ENCODE assay signal across 8 cellular contexts in the genomic region with DNA sequence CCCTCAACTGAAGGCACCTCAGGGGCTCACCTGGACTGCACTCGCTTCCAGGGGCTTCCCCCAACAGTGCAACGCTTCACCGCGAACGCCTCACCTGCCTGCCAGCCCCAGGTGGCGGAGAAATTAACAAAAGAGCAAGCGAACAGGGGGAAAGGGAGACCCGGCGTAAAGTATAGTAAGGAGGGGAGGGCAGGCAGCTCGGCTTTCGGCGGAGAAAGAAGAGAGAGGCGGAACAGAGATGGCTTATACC. TPM values are rescaled to one million over a fixed set of nuclear protein-coding genes. Genes with fewer than 3 reads are reported as not detected.
DNase-seq lines count a peak whose midpoint lies in the region; ATAC-seq and TF ChIP-seq lines count a peak whose summit lies in the region.

No MANE protein-coding gene starts in this region.

- H3K9me3 ChIP-seq in HUES64 (ENCODE audit: insufficient read depth, low read depth, low read length) (no peaks in the 10 kb centered on the region), ascending aorta (no peaks in the 10 kb centered on the region), right lobe of liver (no peaks in the 10 kb centered on the region), transverse colon (no peaks in the 10 kb centered on the region)

- H3K27me3 ChIP-seq in HUES64 (ENCODE audit: insufficient read depth, low read length) (peaks cover 21% of the 10 kb centered on the region; the same call in 1 of the 2 replicates), ascending aorta (no peaks in the 10 kb centered on the region), right lobe of liver (peaks cover 0 to 15% of the 10 kb centered on the region in 2 donors), transverse colon (peaks cover 13% of the 10 kb centered on the region)

- H3K9ac ChIP-seq in HUES64 (ENCODE audit: low read depth, low read length) = peak overlapping the region; percentile 93

- H3K27ac ChIP-seq in HUES64 (ENCODE audit: low read depth, low read length) (peak overlapping the region; percentile 92), ascending aorta (peak overlapping the region; percentile 87 to 93), right lobe of liver (peak overlapping the region; percentile 37 to 66 (median 53)), transverse colon (peak overlapping the region; percentile 90 to 94 (median 92))

- H3K4me1 ChIP-seq in HUES64 (ENCODE audit: insufficient read depth, low read length) (peaks cover 42% of the 10 kb centered on the region), ascending aorta (peaks cover 0 to 11% of the 10 kb centered on the region in 2 donors), right lobe of liver (peaks cover 0 to 11% (median 0%) of the 10 kb centered on the region in 4 donors), transverse colon (peaks cover 0 to 28% (median 9%) of the 10 kb centered on the region in 4 donors)

- H3K36me3 ChIP-seq in HUES64 (ENCODE audit: insufficient read depth, low read length) = no peaks in the 10 kb centered on the region
- no peaks in the 10 kb centered on the region for H3K36me3 ChIP-seq in ascending aorta
- H3K36me3 ChIP-seq in right lobe of liver = no peaks in the 10 kb centered on the region
- no peaks in the 10 kb centered on the region for H3K36me3 ChIP-seq in transverse colon

- DNase-seq in DMS153 treated with DMSO at 0.1 percent for 48 hours (lab: John Stamatoyannopoulos, UW; ENCODE audit: unreplicated experiment) (peak; percentile 52), DMS153 (lab: John Stamatoyannopoulos, UW) (no peak), ascending aorta (ENCODE audit: low spot score in 2 of 2) (no peak), right lobe of liver (peak in 1 of 3 donors; percentile 24), transverse colon (no peak), midbrain (lab: John Stamatoyannopoulos, UW) (no peak), RKO (ENCODE audit: low spot score) (no peak)

- under 1% methylated on average over 13 of the region's 13 CpGs for WGBS in HUES64
- under 1% methylated on average over 13 of the region's 13 CpGs for WGBS in right lobe of liver (ENCODE audit: insufficient coverage, low coverage, low lambda C conversion rate, missing lambda C conversion rate)
- 2 to 15% methylated on average over 4 to 13 of the region's 13 CpGs for WGBS in transverse colon (ENCODE audit: low coverage in 1 of 2), 2 donors

- H3K4me3 ChIP-seq in HUES64 (ENCODE audit: low read length) (peak overlapping the region; percentile 96), ascending aorta (peak overlapping the region; percentile 84 to 89), right lobe of liver (peak overlapping the region; percentile 41 to 57 (median 57)), transverse colon (peak overlapping the region; percentile 56 to 87 (median 80))

- no peak for TF ChIP-seq POLR2A in right lobe of liver (IDR thresholded peaks at IDR 0.05)
- no peak for TF ChIP-seq POLR2A in transverse colon (IDR thresholded peaks at IDR 0.05)

- in situ Hi-C loops in transverse colon (cut with MboI; ENCODE audit: low pct_ligation_motif_present in 1 of 4, low pct_unique_long_range_greater_than_20kb in 1 of 4, low sequenced_read_pairs in 3 of 4) = no loop called here

- TF ChIP-seq CTCF in ascending aorta (IDR thresholded peaks at IDR 0.05) (no peak), right lobe of liver (IDR thresholded peaks at IDR 0.05) (no peak), transverse colon (IDR thresholded peaks at IDR 0.05) (no peak)

- intact Hi-C loops in ascending aorta (cut with DNase I) (loop anchor here (1.0 to 10.0 kb wide), 3 partner anchors 28 to 678 kb away; partner anchors contain the start of gene OPA1), right lobe of liver (cut with DNase I) (loop anchor here in 1 of 2 donors (10.0 kb wide), 1 partner anchor 62 kb away; no protein-coding TSS in a partner anchor), transverse colon (cut with DNase I; ENCODE audit: low total_unique reads) (no loop called here)

- no peak for TF ChIP-seq EP300 in transverse colon (IDR thresholded peaks at IDR 0.05; ENCODE audit: low read depth)

- no peak for ATAC-seq in right lobe of liver

RNA-seq across cellular contexts. Expression of gene MB21D2, which starts 0.5 kb away (rescaled TPM):
- polyA plus RNA-seq in HUES64 (2013, experiment 1 of 2) = 15.0 TPM
- polyA plus RNA-seq in HUES64 (2013, experiment 2 of 2) = 13.4 TPM
- total RNA-seq in ascending aorta (0.11 TPM), right lobe of liver (under 1 TPM in 5 of 6 experiments, not detected in 1; 0.15 to 0.86 (median 0.31) TPM), transverse colon (1 to 10 TPM; 1.5 to 8.4 (median 4.2) TPM)
